Comparison of ENCODE assay signal across 8 cellular contexts in genomic region chr7:28957064-28957821, GRCh38. TPM values are rescaled to one million over a fixed set of nuclear protein-coding genes. Genes with fewer than 3 reads are reported as not detected.
DNase-seq lines count a peak whose midpoint lies in the region; ATAC-seq and TF ChIP-seq lines count a peak whose summit lies in the region.

No MANE protein-coding gene starts in this region.

- no peaks in the 10 kb centered on the region for H3K9me3 Mint-ChIP-seq in activated T-helper 17 cell treated with anti-CD3 and anti-CD28 coated beads, Interleukin-2, amount 50 U/mL, for 72 hours

- H3K27ac Mint-ChIP-seq in activated T-helper 17 cell treated with anti-CD3 and anti-CD28 coated beads, Interleukin-2, amount 50 U/mL, for 72 hours = no peak overlapping the region

- H3K27ac ChIP-seq in lung (ENCODE audit: low read depth in 1 of 2, low read length in 1 of 2) (peak overlapping the region in 1 of 2 donors; percentile 34), upper lobe of left lung (peak overlapping the region; percentile 25 to 76 (median 60))

- H3K4me3 Mint-ChIP-seq in activated T-helper 17 cell treated with anti-CD3 and anti-CD28 coated beads, Interleukin-2, amount 50 U/mL, for 72 hours = no peak overlapping the region

- no peak for TF ChIP-seq POLR2A in upper lobe of left lung (IDR thresholded peaks at IDR 0.05)

- DNase-seq in D341Med (ENCODE audit: low spot score) = peak; percentile 55
- DNase-seq in NCI-H526 treated with DMSO at 0.1 percent for 48 hours (lab: John Stamatoyannopoulos, UW) = peak; percentile 83
- DNase-seq in dermis blood vessel endothelial cell = peak; percentile 17
- peak; percentile 34 for DNase-seq in lung (ENCODE audit: low spot score)
- DNase-seq in upper lobe of left lung = peak; percentile 26 to 87

- no peaks in the 10 kb centered on the region for H3K36me3 Mint-ChIP-seq in activated T-helper 17 cell treated with anti-CD3 and anti-CD28 coated beads, Interleukin-2, amount 50 U/mL, for 72 hours (ENCODE audit: low read depth)

- H3K27me3 Mint-ChIP-seq in activated T-helper 17 cell treated with anti-CD3 and anti-CD28 coated beads, Interleukin-2, amount 50 U/mL, for 72 hours = peaks cover 49% of the 10 kb centered on the region

- TF ChIP-seq CTCF in lung (IDR thresholded peaks at IDR 0.05; ENCODE audit: control extremely low read depth, extremely low read depth) (no peak), upper lobe of left lung (IDR thresholded peaks at IDR 0.05) (no peak)

- no peak for TF ChIP-seq EP300 in upper lobe of left lung (IDR thresholded peaks at IDR 0.05)

- ATAC-seq in lung (ENCODE audit: insufficient read depth, low FRiP score) = peak; percentile 20
- ATAC-seq in upper lobe of left lung (ENCODE audit: low FRiP score in 2 of 2) = peak; percentile 16 to 26
- ATAC-seq in GM18511 (IDR thresholded peaks at IDR 0.05; ENCODE audit: unreplicated experiment) = no peak
- no peak for ATAC-seq in HG03460 (IDR thresholded peaks at IDR 0.05; ENCODE audit: unreplicated experiment)
- no peak for ATAC-seq in activated T-helper 17 cell treated with anti-CD3 and anti-CD28 coated beads, Interleukin-2, amount 50 U/mL, for 72 hours (replicated peaks)

- 2 to 4% methylated on average over 60 to 63 of the region's 63 CpGs for WGBS in lung, 2 donors
- 4 to 5% methylated on average over 27 to 54 of the region's 63 CpGs for whole genome bisulfite sequencing in upper lobe of left lung, 2 donors

- H3K36me3 ChIP-seq in lung (ENCODE audit: control insufficient read depth in 2 of 2, insufficient read depth in 2 of 2, low read length in 2 of 2) (no peaks in the 10 kb centered on the region), upper lobe of left lung (no peaks in the 10 kb centered on the region)

- H3K4me1 Mint-ChIP-seq in activated T-helper 17 cell treated with anti-CD3 and anti-CD28 coated beads, Interleukin-2, amount 50 U/mL, for 72 hours = no peaks in the 10 kb centered on the region

- H3K4me1 ChIP-seq in lung (ENCODE audit: control insufficient read depth in 2 of 2, insufficient read depth in 2 of 2, low read length in 2 of 2) (peaks cover 0 to 29% of the 10 kb centered on the region in 2 donors), upper lobe of left lung (peaks cover 31 to 61% (median 38%) of the 10 kb centered on the region in 4 donors)

- H3K4me3 ChIP-seq in lung (no peak overlapping the region), upper lobe of left lung (peak overlapping the region; percentile 6 to 60 (median 48))

- no peaks in the 10 kb centered on the region for H3K27me3 ChIP-seq in lung (ENCODE audit: control insufficient read depth, insufficient read depth)
- peaks cover 0 to 33% (median 21%) of the 10 kb centered on the region in 4 donors for H3K27me3 ChIP-seq in upper lobe of left lung

- peaks cover 0 to 7% of the 10 kb centered on the region in 2 donors for H3K9me3 ChIP-seq in lung (ENCODE audit: control insufficient read depth in 2 of 2, insufficient read depth in 1 of 2, low read length in 1 of 2)
- H3K9me3 ChIP-seq in upper lobe of left lung = no peaks in the 10 kb centered on the region

RNA-seq across cellular contexts. Expression of gene TRIL, which starts 0.9 kb away (rescaled TPM):
- total RNA-seq in dermis blood vessel endothelial cell (24.7 and 27.5 TPM in 2 replicates), lung (10 to 100 TPM in 1 of 2 donors, 1 to 10 TPM in 1; 2.9 to 17.0 TPM), upper lobe of left lung (10 to 100 TPM in 1 of 6 donors, 1 to 10 TPM in 5; 2.8 to 11.0 (median 5.6) TPM)
- polyA plus RNA-seq in lung = under 1 TPM; 0.52 to 0.65 TPM
- not detected for total RNA-seq in activated T-helper 17 cell treated with anti-CD3 and anti-CD28 coated beads, Interleukin-2, amount 50 U/mL, for 72 hours

Comparison
In these comparisons a context has a peak if more than half of its experiments do, and no peak if none do; other contexts are left out.
1. DNase-seq: peak in every context shown above with its lines; median percentile 83 in NCI-H526 treated with DMSO at 0.1 percent for 48 hours; 56 in upper lobe of left lung; 55 in D341Med; 34 in lung; 17 in dermis blood vessel endothelial cell.
2. ATAC-seq: peak in lung (single experiment) and upper lobe of left lung (2 of 2); none in GM18511 (single experiment), HG03460 (single experiment) and activated T-helper 17 cell treated with anti-CD3 and anti-CD28 coated beads, Interleukin-2, amount 50 U/mL, for 72 hours (single experiment).